8 cellular contexts compared by ENCODE assay signal in genomic region chrX:15761564-15762191, GRCh38. TPM values are rescaled to one million over a fixed set of nuclear protein-coding genes. Genes with fewer than 3 reads are reported as not detected.
DNase-seq lines count a peak whose midpoint lies in the region; TF ChIP-seq lines count a peak whose summit lies in the region.

No MANE protein-coding gene starts in this region.

- intact Hi-C loops in esophagus squamous epithelium (cut with DNase I) (no loop called here), ovary (cut with DNase I) (no loop called here)

- no peak overlapping the region for H2AFZ ChIP-seq in parathyroid adenoma

- no peaks in the 10 kb centered on the region for H3K4me1 ChIP-seq in esophagus squamous epithelium
- H3K4me1 ChIP-seq in parathyroid adenoma: no peaks in the 10 kb centered on the region
- no peaks in the 10 kb centered on the region for H3K4me1 ChIP-seq in ovary (ENCODE audit: insufficient read depth)

- H3K36me3 ChIP-seq in esophagus squamous epithelium (no peaks in the 10 kb centered on the region), parathyroid adenoma (ENCODE audit: control insufficient read depth, insufficient read depth, low read length) (no peaks in the 10 kb centered on the region), ovary (no peaks in the 10 kb centered on the region)

- TF ChIP-seq CTCF in esophagus squamous epithelium (IDR thresholded peaks at IDR 0.05) (peak in 5 of 6 experiments; percentile 15 to 71 (median 51)), parathyroid adenoma (IDR thresholded peaks at IDR 0.05) (peak; percentile 42), ovary (IDR thresholded peaks at IDR 0.05) (peak in 1 of 3 donors; percentile 17)

- no peak for TF ChIP-seq EP300 in ovary (IDR thresholded peaks at IDR 0.05)

- H3K9ac ChIP-seq in parathyroid adenoma: no peak overlapping the region

- no peaks in the 10 kb centered on the region for H3K79me2 ChIP-seq in parathyroid adenoma

- in situ Hi-C loops in KBM-7 (cut with MboI; ENCODE audit: low pct_unique_long_range_greater_than_20kb, low sequenced_read_pairs): no loop called here

- H3K9me3 ChIP-seq in esophagus squamous epithelium: no peaks in the 10 kb centered on the region
- H3K9me3 ChIP-seq in parathyroid adenoma (ENCODE audit: control insufficient read depth, low read length): no peaks in the 10 kb centered on the region
- H3K9me3 ChIP-seq in ovary: no peaks in the 10 kb centered on the region

- no peak for TF ChIP-seq POLR2A in esophagus squamous epithelium (IDR thresholded peaks at IDR 0.05)
- TF ChIP-seq POLR2A in ovary (IDR thresholded peaks at IDR 0.05): no peak

- peak; percentile 40 for DNase-seq in 8988T
- DNase-seq in DMS114 treated with DMSO at 0.1 percent for 48 hours (lab: John Stamatoyannopoulos, UW; ENCODE audit: unreplicated experiment): peak; percentile 4
- peak; percentile 72 for DNase-seq in KBM-7
- peak; percentile 36 for DNase-seq in activated CD4-positive, alpha-beta T cell treated with anti-CD3 and anti-CD28 coated beads for 48 hours
- DNase-seq in esophagus squamous epithelium (lab: John Stamatoyannopoulos, UW): no peak
- no peak for DNase-seq in activated CD4-positive, CD25-positive, alpha-beta regulatory T cell (lab: John Stamatoyannopoulos, UW)
- DNase-seq in ovary: no peak

- 50 to 84% methylated on average over 2 to 8 of the region's 8 CpGs for WGBS in esophagus squamous epithelium, 2 donors
- WGBS in ovary, 3 donors: 78 to 82% (median 79%) methylated on average over 8 of the region's 8 CpGs

- no peak overlapping the region for H3K4me2 ChIP-seq in parathyroid adenoma (ENCODE audit: low read length)

- H3K4me3 ChIP-seq in esophagus squamous epithelium: no peak overlapping the region
- H3K4me3 ChIP-seq in parathyroid adenoma (ENCODE audit: low read depth, low read length): no peak overlapping the region
- no peak overlapping the region for H3K4me3 ChIP-seq in ovary

- no peaks in the 10 kb centered on the region for H3K27me3 ChIP-seq in esophagus squamous epithelium
- no peaks in the 10 kb centered on the region for H3K27me3 ChIP-seq in parathyroid adenoma (ENCODE audit: control insufficient read depth, insufficient read depth, low read length)
- no peaks in the 10 kb centered on the region for H3K27me3 ChIP-seq in ovary

- H3K27ac ChIP-seq in esophagus squamous epithelium: no peak overlapping the region
- no peak overlapping the region for H3K27ac ChIP-seq in parathyroid adenoma
- H3K27ac ChIP-seq in ovary: no peak overlapping the region

RNA-seq across cellular contexts. Expression of gene CA5B, which starts 23.6 kb away (rescaled TPM):
- 10 to 100 TPM in 1 of 4 donors, 1 to 10 TPM in 3; 3.7 to 12.6 (median 5.0) TPM for total RNA-seq in esophagus squamous epithelium
- total RNA-seq in ovary: 10 to 100 TPM; 11.8 to 39.5 (median 26.9) TPM
- polyA plus RNA-seq in ovary: 10 to 100 TPM in 1 of 2 donors, 1 to 10 TPM in 1; 6.5 to 24.1 TPM

RNA-seq across cellular contexts. Expression of gene ZRSR2, which starts 28.6 kb away (rescaled TPM):
- total RNA-seq in esophagus squamous epithelium: 1 to 10 TPM; 2.5 to 6.5 (median 5.1) TPM
- 10 to 100 TPM in 5 of 7 donors, 1 to 10 TPM in 2; 4.4 to 12.7 (median 10.7) TPM for total RNA-seq in ovary
- polyA plus RNA-seq in ovary: 10 to 100 TPM; 23.1 to 37.6 TPM

Comparison
In these comparisons a context has a peak if more than half of its experiments do, and no peak if none do; other contexts are left out.
1. DNase-seq: peak in 8988T (single experiment), DMS114 treated with DMSO at 0.1 percent for 48 hours (single experiment), KBM-7 (single experiment) and activated CD4-positive, alpha-beta T cell treated with anti-CD3 and anti-CD28 coated beads for 48 hours (single experiment); none in esophagus squamous epithelium (single experiment), activated CD4-positive, CD25-positive, alpha-beta regulatory T cell (0 of 4) and ovary (0 of 5).